Comparison of ENCODE assay signal across 14 cellular contexts in the genomic region with DNA sequence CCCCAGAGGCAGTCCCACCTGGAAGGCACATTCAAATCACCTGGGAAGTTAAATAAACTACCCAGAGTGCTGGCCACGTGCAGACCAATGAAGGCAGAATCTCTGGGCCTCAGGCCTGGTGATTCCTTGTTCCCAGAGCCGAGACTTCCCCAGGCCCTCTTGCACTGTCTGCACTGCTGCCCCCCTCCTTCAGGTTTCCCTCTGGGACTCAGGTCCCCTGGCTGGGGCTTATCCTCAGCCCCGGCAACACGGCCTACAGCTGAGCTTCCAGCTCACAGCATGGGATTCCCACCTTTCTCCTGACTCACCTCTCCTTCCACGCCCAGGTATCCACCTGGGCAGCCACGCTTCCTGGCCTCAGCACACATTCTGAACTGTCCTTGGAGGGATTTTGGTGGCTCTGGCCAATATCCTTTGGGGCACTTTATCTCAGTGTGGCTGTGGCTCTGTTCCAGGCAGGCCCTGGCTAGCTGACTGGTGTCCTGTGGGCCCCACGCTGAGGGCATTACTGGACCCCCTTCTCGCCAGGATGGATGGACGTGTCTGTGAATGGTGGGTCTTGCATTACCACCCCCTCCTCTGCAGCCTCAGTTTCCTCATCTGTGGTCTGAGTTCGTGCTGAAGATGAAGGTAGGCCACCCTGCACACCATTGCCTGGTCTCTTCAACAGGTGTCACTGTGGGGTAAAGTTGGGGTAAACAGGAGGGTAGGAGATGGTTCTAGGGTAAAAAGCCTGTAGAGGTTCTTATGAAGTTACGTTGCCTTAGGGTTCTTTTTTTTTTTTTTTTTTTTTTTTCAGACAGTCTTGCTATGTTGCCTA.
"Had no signal": no experiment of that assay in that cellular context is flagged by ENCODE, and none has a peak within 500 bp of the region (broad histone marks: within the 10 kb centered on the region; RNA-seq: fewer than 3 reads in every experiment).

No MANE protein-coding gene starts in this region.

- H3K4me3 Mint-ChIP-seq: activated CD4-positive, alpha-beta T cell treated with anti-CD3 and anti-CD28 coated beads, Interleukin-2, amount 10 ng/mL, durations not matched to agents 7 days and 5 days; activated T-cell treated with anti-CD3 and anti-CD28 coated beads, Interleukin-2, amount 50 U/mL, for 72 hours; effector memory CD8-positive, alpha-beta T cell; nephron; T-helper 2 cell treated with Interferon-gamma antibody and Interleukin-4, amounts not matched to agents 5 μg/mL and 100 μg/mL, for 36 hours had no signal

- H3K27ac ChIP-seq: epithelial cell of prostate, right lobe of liver had no signal

- H3K9me3 Mint-ChIP-seq: activated CD4-positive, alpha-beta T cell treated with anti-CD3 and anti-CD28 coated beads, Interleukin-2, amount 10 ng/mL, durations not matched to agents 7 days and 5 days; activated T-cell treated with anti-CD3 and anti-CD28 coated beads, Interleukin-2, amount 50 U/mL, for 72 hours; effector memory CD8-positive, alpha-beta T cell; nephron; T-helper 2 cell treated with Interferon-gamma antibody and Interleukin-4, amounts not matched to agents 5 μg/mL and 100 μg/mL, for 36 hours had no signal

- H3K4me1 ChIP-seq: right lobe of liver had no signal

- H3K27me3 ChIP-seq: right lobe of liver had no signal

- H3K36me3 ChIP-seq: heart left ventricle, right lobe of liver had no signal

- ATAC-seq: activated T-cell treated with anti-CD3 and anti-CD28 coated beads, Interleukin-2, amount 50 U/mL, for 72 hours; effector memory CD8-positive, alpha-beta T cell; heart left ventricle; right lobe of liver had no signal

- DNase-seq: activated CD4-positive, alpha-beta T cell treated with anti-CD3 and anti-CD28 coated beads, Interleukin-2, amount 10 ng/mL, durations not matched to agents 7 days and 5 days; activated CD4-positive, CD25-positive, alpha-beta regulatory T cell; activated CD8-positive, alpha-beta memory T cell treated with anti-CD3 and anti-CD28 coated beads, Interleukin-2, amount 50 U/mL, for 48 hours; activated gamma-delta T cell; activated T-cell treated with anti-CD3 and anti-CD28 coated beads, Interleukin-2, amount 50 U/mL, for 72 hours; dermis blood vessel endothelial cell; effector memory CD8-positive, alpha-beta T cell; heart left ventricle; right lobe of liver; SW 1271 had no signal

- H3K9me3 ChIP-seq: heart left ventricle, right lobe of liver had no signal

- H3K4me1 Mint-ChIP-seq: activated CD4-positive, alpha-beta T cell treated with anti-CD3 and anti-CD28 coated beads, Interleukin-2, amount 10 ng/mL, durations not matched to agents 7 days and 5 days had no signal

- H3K4me2 ChIP-seq: smooth muscle cell had no signal

- H3K4me3 ChIP-seq: heart left ventricle, right lobe of liver, smooth muscle cell had no signal

- H3K27ac Mint-ChIP-seq: activated CD4-positive, alpha-beta T cell treated with anti-CD3 and anti-CD28 coated beads, Interleukin-2, amount 10 ng/mL, durations not matched to agents 7 days and 5 days; activated T-cell treated with anti-CD3 and anti-CD28 coated beads, Interleukin-2, amount 50 U/mL, for 72 hours; effector memory CD8-positive, alpha-beta T cell; nephron; T-helper 2 cell treated with Interferon-gamma antibody and Interleukin-4, amounts not matched to agents 5 μg/mL and 100 μg/mL, for 36 hours had no signal
